In the genomic region with DNA sequence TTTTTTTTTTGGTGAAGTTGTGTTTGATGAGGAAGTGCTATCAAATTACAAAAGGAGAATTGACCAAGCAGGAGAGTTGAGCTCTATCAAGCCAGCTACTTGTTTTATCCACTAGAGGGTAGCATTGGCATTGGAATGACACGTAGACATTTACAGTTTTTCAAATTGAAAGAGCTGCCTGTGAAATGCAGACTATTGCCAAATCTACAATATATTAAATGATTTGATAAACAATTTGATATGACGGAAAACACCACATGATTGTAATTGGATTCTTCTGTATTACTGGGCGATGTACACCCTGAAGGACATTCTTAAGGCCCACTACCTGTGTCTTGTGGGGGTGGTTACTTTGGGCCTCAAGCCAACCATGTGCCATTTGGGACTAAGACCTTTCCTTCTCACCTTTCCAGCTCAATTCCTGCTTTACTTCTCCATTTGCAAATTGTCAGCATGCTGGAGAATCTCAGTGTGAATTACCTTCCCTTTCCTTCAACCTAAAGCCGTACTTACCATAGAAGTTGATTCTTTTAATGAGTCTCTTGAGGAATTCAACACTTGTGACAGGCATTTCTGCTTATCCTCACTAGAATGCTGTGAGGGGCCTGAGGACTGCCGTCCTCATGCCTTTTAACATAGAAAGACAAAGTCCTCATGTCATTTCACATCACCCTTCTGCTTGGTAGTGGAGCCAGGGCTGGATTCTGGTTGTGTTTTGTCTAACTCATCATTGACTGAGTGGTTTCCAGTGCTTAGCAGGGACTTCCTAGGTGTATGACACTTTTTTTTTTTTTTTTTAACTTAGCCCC, we compare ENCODE assay signal across 9 cellular contexts.
DNase-seq lines count a peak whose midpoint lies in the region; ATAC-seq and TF ChIP-seq lines count a peak whose summit lies in the region.
"Had no signal": no experiment of that assay in that cellular context is flagged by ENCODE, and none has a peak within 500 bp of the region (broad histone marks: within the 10 kb centered on the region; RNA-seq: fewer than 3 reads in every experiment).

No MANE protein-coding gene starts in this region.

- H3K27ac ChIP-seq in right lobe of liver (no peak overlapping the region), uterus (no peak overlapping the region)

- H3K9me3 ChIP-seq in right lobe of liver (no peaks in the 10 kb centered on the region), uterus (no peaks in the 10 kb centered on the region)

- no peak overlapping the region for H3K4me3 ChIP-seq in Jurkat, Clone E6-1 (ENCODE audit: low read length)
- H3K4me3 ChIP-seq in right lobe of liver, result no peak overlapping the region
- no peak overlapping the region for H3K4me3 ChIP-seq in uterus

- H3K27ac Mint-ChIP-seq in stimulated activated memory B cell treated with anti-CD40 and anti-IgM and Interleukin-4, amounts not matched to agents 10 μg/mL and 1 μg/mL and 100 μg/mL, for 72 hours, result no peak overlapping the region

- no peaks in the 10 kb centered on the region for H3K4me1 Mint-ChIP-seq in stimulated activated memory B cell treated with anti-CD40 and anti-IgM and Interleukin-4, amounts not matched to agents 10 μg/mL and 1 μg/mL and 100 μg/mL, for 72 hours
- H3K4me1 Mint-ChIP-seq: central memory CD8-positive, alpha-beta T cell had no signal

- no peaks in the 10 kb centered on the region for H3K4me1 ChIP-seq in right lobe of liver
- no peaks in the 10 kb centered on the region for H3K4me1 ChIP-seq in uterus

- TF ChIP-seq CTCF in right lobe of liver (IDR thresholded peaks at IDR 0.05), result peak; percentile 73 to 85 (median 78)
- peak; percentile 73 to 84 (median 79) for TF ChIP-seq CTCF in uterus (IDR thresholded peaks at IDR 0.05)

- H3K9me3 Mint-ChIP-seq in stimulated activated memory B cell treated with anti-CD40 and anti-IgM and Interleukin-4, amounts not matched to agents 10 μg/mL and 1 μg/mL and 100 μg/mL, for 72 hours, result no peaks in the 10 kb centered on the region
- H3K9me3 Mint-ChIP-seq: central memory CD8-positive, alpha-beta T cell had no signal

- H3K27me3 Mint-ChIP-seq in stimulated activated memory B cell treated with anti-CD40 and anti-IgM and Interleukin-4, amounts not matched to agents 10 μg/mL and 1 μg/mL and 100 μg/mL, for 72 hours, result peaks cover 21% of the 10 kb centered on the region

- no peaks in the 10 kb centered on the region for H3K36me3 ChIP-seq in right lobe of liver
- no peaks in the 10 kb centered on the region for H3K36me3 ChIP-seq in uterus

- H3K4me3 Mint-ChIP-seq in stimulated activated memory B cell treated with anti-CD40 and anti-IgM and Interleukin-4, amounts not matched to agents 10 μg/mL and 1 μg/mL and 100 μg/mL, for 72 hours, result no peak overlapping the region
- H3K4me3 Mint-ChIP-seq: central memory CD8-positive, alpha-beta T cell had no signal

- no peaks in the 10 kb centered on the region for H3K36me3 Mint-ChIP-seq in stimulated activated memory B cell treated with anti-CD40 and anti-IgM and Interleukin-4, amounts not matched to agents 10 μg/mL and 1 μg/mL and 100 μg/mL, for 72 hours

- TF ChIP-seq POLR2A in right lobe of liver (IDR thresholded peaks at IDR 0.05) (no peak), uterus (IDR thresholded peaks at IDR 0.05) (no peak)

- WGBS in right lobe of liver (ENCODE audit: insufficient coverage, low coverage, low lambda C conversion rate, missing lambda C conversion rate), result 22% methylated on average over 5 of the region's 5 CpGs

- DNase-seq in G401 (ENCODE audit: low spot score) (peak; percentile 85), NOMO-1 treated with dmso at 0.1 percent for 144 hours (lab: John Stamatoyannopoulos, UW; ENCODE audit: unreplicated experiment) (peak; percentile 17), cerebellum (ENCODE audit: low spot score) (peak; percentile 58), right lobe of liver (no peak), uterus (no peak)
- DNase-seq in Jurkat, Clone E6-1 (ENCODE audit: low read depth, low spot score), result peak; percentile 48

- ATAC-seq in GM21528 (IDR thresholded peaks at IDR 0.05; ENCODE audit: low FRiP score, unreplicated experiment) (peak; percentile 78), right lobe of liver (peak; percentile 86 to 93 (median 90))
- no peak for ATAC-seq in stimulated activated memory B cell treated with anti-CD40 and anti-IgM and Interleukin-4, amounts not matched to agents 10 μg/mL and 1 μg/mL and 100 μg/mL, for 72 hours

- H3K27me3 ChIP-seq in right lobe of liver (no peaks in the 10 kb centered on the region), uterus (no peaks in the 10 kb centered on the region)

- in situ Hi-C loops in G401 (cut with HindIII; ENCODE audit: low sequenced_read_pairs), result no loop called here

- intact Hi-C loops in right lobe of liver (cut with DNase I) (loop anchor here in 1 of 2 donors (10.0 kb wide), 1 partner anchor 641 kb away; no protein-coding TSS in a partner anchor), uterus (cut with DNase I; ENCODE audit: low total_unique reads) (no loop called here)

Comparison
In these comparisons a context has a peak if more than half of its experiments do, and no peak if none do; other contexts are left out.
1. DNase-seq: peak in G401 (single experiment), Jurkat, Clone E6-1 (single experiment), NOMO-1 treated with dmso at 0.1 percent for 144 hours (single experiment) and cerebellum (single experiment); none in right lobe of liver (0 of 3) and uterus (0 of 2).